ENCODE assay signal across 21 cellular contexts in the genomic region with DNA sequence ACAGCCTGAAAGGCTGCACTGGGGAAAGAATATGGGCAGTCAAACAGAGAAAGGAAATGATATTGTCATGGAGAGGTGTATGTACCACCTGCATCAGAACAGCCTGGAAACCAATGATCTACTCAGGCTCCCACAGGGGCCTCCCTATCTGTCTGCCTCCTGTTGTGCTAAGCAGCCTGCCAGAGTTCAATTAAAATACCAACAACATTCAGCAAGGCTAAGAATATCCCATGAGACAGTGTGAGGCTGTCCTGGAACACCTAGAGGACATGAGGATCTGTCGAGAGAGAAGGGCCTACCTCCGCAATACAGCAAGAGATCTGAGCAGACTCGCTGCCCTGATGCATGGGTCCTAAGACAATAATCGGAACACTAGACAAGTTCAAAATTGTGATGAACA. TPM values are rescaled to one million over a fixed set of nuclear protein-coding genes. Genes with fewer than 3 reads are reported as not detected.
"Had no signal": no experiment of that assay in that cellular context is flagged by ENCODE, and none has a peak within 500 bp of the region (broad histone marks: within the 10 kb centered on the region; RNA-seq: fewer than 3 reads in every experiment).

No MANE protein-coding gene starts in this region.

- H3K9ac ChIP-seq: SK-N-SH had no signal

- ATAC-seq: activated CD8-positive, alpha-beta memory T cell treated with anti-CD3 and anti-CD28 coated beads, Interleukin-2, amount 10 ng/mL, durations not matched to agents 7 days and 5 days; natural killer cell treated with Interleukin-12 subunit alpha and Interleukin-12 subunit beta and Interleukin-15 and Interleukin-18, amount 100 ng/mL, for 72 hours; stimulated activated naive CD8-positive, alpha-beta T cell treated with anti-CD3 and anti-CD28 coated beads, Interleukin-15, amount 100 ng/mL, for 72 hours had no signal

- FAIRE-seq: TTC549 had no signal

- H3K9me3 ChIP-seq: prostate gland, sigmoid colon, SK-N-SH, testis had no signal

- H3K27ac ChIP-seq: coronary artery, epithelial cell of prostate, prostate gland, sigmoid colon, testis had no signal

- H3K4me2 ChIP-seq: SK-N-SH had no signal

- DNase-seq: activated CD4-positive, alpha-beta T cell treated with anti-CD3 and anti-CD28 coated beads, Interleukin-2, amount 50 U/mL, for 4 hours; activated CD4-positive, CD25-positive, alpha-beta regulatory T cell; activated CD8-positive, alpha-beta memory T cell treated with anti-CD3 and anti-CD28 coated beads, Interleukin-2, amount 10 ng/mL, durations not matched to agents 7 days and 5 days; activated gamma-delta T cell treated with Interleukin-2 at 50 U/mL for 16 hours; activated T-cell treated with anti-CD3 and anti-CD28 coated beads, Interleukin-2, amount 50 U/mL, for 48 hours; central memory CD4-positive, alpha-beta T cell; effector memory CD4-positive, alpha-beta T cell; immature natural killer cell; mammary epithelial cell; sigmoid colon; SK-N-SH; stimulated activated CD4-positive, alpha-beta T cell treated with anti-CD3 and anti-CD28 coated beads, Interleukin-12 subunit alpha, Interleukin-12 subunit beta, amount 100 ng/mL, for 4 hours; stimulated activated naive CD8-positive, alpha-beta T cell treated with anti-CD3 and anti-CD28 coated beads, Interleukin-15, amount 100 ng/mL, for 72 hours; testis had no signal

- H3K4me1 ChIP-seq: prostate gland, testis had no signal

- H3K4me3 ChIP-seq: coronary artery, prostate gland, sigmoid colon, testis had no signal

- H3K27me3 ChIP-seq: sigmoid colon, testis had no signal

RNA-seq across cellular contexts. Expression of gene SOX15, which starts 16.4 kb away (rescaled TPM):
- polyA plus RNA-seq: immature natural killer cell had no signal

RNA-seq across cellular contexts. Expression of gene SHBG, which starts 23.7 kb away (rescaled TPM):
- total RNA-seq: activated CD8-positive, alpha-beta memory T cell treated with anti-CD3 and anti-CD28 coated beads, Interleukin-2, amount 10 ng/mL, durations not matched to agents 7 days and 5 days; natural killer cell treated with Interleukin-12 subunit alpha and Interleukin-12 subunit beta and Interleukin-15 and Interleukin-18, amount 100 ng/mL, for 72 hours; sigmoid colon; T-helper 1 cell treated with Interleukin-12 subunit alpha and Interleukin-12 subunit beta and Interleukin-4 antibody, amounts not matched to agents 30 ng/mL and 1 ng/mL, for 36 hours; ureter had no signal
- polyA plus RNA-seq: immature natural killer cell had no signal
